ENCODE assay signal across 18 cellular contexts in genomic region chr21:42289926-42290325, GRCh38. TPM values are rescaled to one million over a fixed set of nuclear protein-coding genes. Genes with fewer than 3 reads are reported as not detected.
DNase-seq lines count a peak whose midpoint lies in the region; ATAC-seq, FAIRE-seq and TF ChIP-seq lines count a peak whose summit lies in the region.
"Had no signal": no experiment of that assay in that cellular context is flagged by ENCODE, and none has a peak within 500 bp of the region (broad histone marks: within the 10 kb centered on the region; RNA-seq: fewer than 3 reads in every experiment).

No MANE protein-coding gene starts in this region.

- in situ Hi-C loops in K562 (cut with MboI) = no loop called here

- H3K9me3 Mint-ChIP-seq in activated T-helper 2 cell treated with anti-CD3 and anti-CD28 coated beads, Interferon-gamma antibody, Interleukin-2, Interleukin-4, amounts not matched to agents 10 μg/mL and 5 μg/mL and 100 μg/mL, durations not matched to agents 14 hours and 24 hours and 36 hours = no peaks in the 10 kb centered on the region
- H3K9me3 Mint-ChIP-seq: central memory CD8-positive, alpha-beta T cell had no signal

- H2AFZ ChIP-seq in K562 (ENCODE audit: low read depth, low read length) = no peak overlapping the region

- ATAC-seq in K562 (no peak), lower lobe of right lung (peak; percentile 55 to 56), HG03565 (IDR thresholded peaks at IDR 0.05; ENCODE audit: unreplicated experiment) (no peak)

- H3K9me3 ChIP-seq in K562 (replicated peaks; ENCODE audit: control insufficient read depth, insufficient read depth, low read depth, low read length) (no peaks in the 10 kb centered on the region), lower lobe of right lung (no peaks in the 10 kb centered on the region), tibial artery (no peaks in the 10 kb centered on the region)
- H3K9me3 ChIP-seq: ovary, SJSA1 had no signal

- no peak for FAIRE-seq in K562 (lab: Jason Lieb, UNC)

- H3K27ac Mint-ChIP-seq in activated T-helper 2 cell treated with anti-CD3 and anti-CD28 coated beads, Interferon-gamma antibody, Interleukin-2, Interleukin-4, amounts not matched to agents 10 μg/mL and 5 μg/mL and 100 μg/mL, durations not matched to agents 14 hours and 24 hours and 36 hours = no peak overlapping the region
- H3K27ac Mint-ChIP-seq: endodermal cell had no signal

- H3K9ac ChIP-seq in K562 (ENCODE audit: insufficient read depth in 1 of 2, low read depth in 2 of 2, low read length in 2 of 2) = no peak overlapping the region

- TF ChIP-seq POLR2A in K562 (conservative IDR thresholded peaks at IDR 0.05) = no peak

- H3K4me3 ChIP-seq in K562 (no peak overlapping the region), lower lobe of right lung (no peak overlapping the region), tibial artery (no peak overlapping the region)
- H3K4me3 ChIP-seq: ovary, SJSA1, smooth muscle cell had no signal

- TF ChIP-seq CTCF in K562 (IDR thresholded peaks at IDR 0.05 in 2 of 3, conservative IDR thresholded peaks at IDR 0.05 in 1 of 3; ENCODE audit: insufficient read depth in 2 of 3, low read depth in 1 of 3, low read length in 3 of 3) (no peak), lower lobe of right lung (IDR thresholded peaks at IDR 0.05) (no peak), tibial artery (IDR thresholded peaks at IDR 0.05) (no peak)

- no peak for TF ChIP-seq RAD21 in K562 (CRISPR knock-in tag; conservative IDR thresholded peaks at IDR 0.05 in 1 of 2, IDR thresholded peaks at IDR 0.05 in 1 of 2)

- BruUV-seq in K562 (replicated peaks; lab: Mats Ljungman, UMichigan) = no TSS peak

- peaks cover 10% of the 10 kb centered on the region for H3K36me3 Mint-ChIP-seq in activated T-helper 2 cell treated with anti-CD3 and anti-CD28 coated beads, Interferon-gamma antibody, Interleukin-2, Interleukin-4, amounts not matched to agents 10 μg/mL and 5 μg/mL and 100 μg/mL, durations not matched to agents 14 hours and 24 hours and 36 hours (ENCODE audit: low read depth)

- TF ChIP-seq EP300 in K562 (IDR thresholded peaks at IDR 0.05; ENCODE audit: low read length) = no peak

- H3K79me2 ChIP-seq in K562 (ENCODE audit: control insufficient read depth, insufficient read depth, low read length) = no peaks in the 10 kb centered on the region

- H3K27me3 Mint-ChIP-seq in activated T-helper 2 cell treated with anti-CD3 and anti-CD28 coated beads, Interferon-gamma antibody, Interleukin-2, Interleukin-4, amounts not matched to agents 10 μg/mL and 5 μg/mL and 100 μg/mL, durations not matched to agents 14 hours and 24 hours and 36 hours (ENCODE audit: low read depth) = no peaks in the 10 kb centered on the region
- H3K27me3 Mint-ChIP-seq: central memory CD8-positive, alpha-beta T cell had no signal

- CTCF ChIA-PET in K562 (lab: Yijun Ruan, JAX; ENCODE audit: low intra/inter-chr PET ratio) = no interaction called here

- H3K27ac ChIP-seq in K562 (ENCODE audit: extremely low read depth, low read depth, low read length) (no peak overlapping the region), lower lobe of right lung (no peak overlapping the region), tibial artery (no peak overlapping the region)
- H3K27ac ChIP-seq: ovary, SJSA1 had no signal

- no peaks in the 10 kb centered on the region for H3K9me1 ChIP-seq in K562 (ENCODE audit: control insufficient read depth, insufficient read depth, low read length)

- H3K4me1 ChIP-seq in K562 (replicated peaks in 1 of 2; ENCODE audit: control insufficient read depth in 2 of 2, insufficient read depth in 2 of 2, low read length in 2 of 2) (peaks cover 0 to 16% of the 10 kb centered on the region in 2 experiments; a peak in 2 of 5 replicates), lower lobe of right lung (no peaks in the 10 kb centered on the region), tibial artery (no peaks in the 10 kb centered on the region)

- DNase-seq in MV-4-11 (lab: John Stamatoyannopoulos, UW) = peak; percentile 83
- no peak for DNase-seq in K562 (ENCODE audit: extremely low read depth in 1 of 4, low spot score in 3 of 4)
- DNase-seq in lower lobe of right lung = peak; percentile 81
- DNase-seq in tibial artery = peak; percentile 67 to 78
- no peak for DNase-seq in stimulated activated CD4-positive, alpha-beta T cell treated with anti-CD3 and anti-CD28 coated beads, Interleukin-4, amount 100 ng/mL, for 1 hour
- no peak for DNase-seq in activated T-helper 2 cell treated with anti-CD3 and anti-CD28 coated beads, Interferon-gamma antibody, Interleukin-2, Interleukin-4, amounts not matched to agents 10 μg/mL and 5 μg/mL and 100 μg/mL, durations not matched to agents 14 hours and 24 hours and 36 hours (ENCODE audit: low spot score)
- DNase-seq: activated CD4-positive, CD25-positive, alpha-beta regulatory T cell treated with anti-CD3 and anti-CD28 coated beads, Interleukin-2, amount 50 U/mL, for 72 hours; activated gamma-delta T cell; endodermal cell; H9; NCI-H1694 treated with DMSO at 0.1 percent for 48 hours; NCI-H446; ovary had no signal

- POLR2A ChIA-PET in K562 (lab: Yijun Ruan, JAX) = no interaction called here

- WGBS in K562 (ENCODE audit: insufficient coverage, low coverage, missing lambda C conversion rate) = 4% methylated on average over 18 of the region's 18 CpGs

- H3K27me3 ChIP-seq in K562 (ENCODE audit: control insufficient read depth in 2 of 2, insufficient read depth in 2 of 2, low read length in 2 of 2) = peaks cover 43 to 85% of the 10 kb centered on the region in 2 experiments
- H3K27me3 ChIP-seq in lower lobe of right lung (ENCODE audit: low read depth) = no peaks in the 10 kb centered on the region
- peaks cover 0 to 11% of the 10 kb centered on the region in 2 donors for H3K27me3 ChIP-seq in tibial artery
- H3K27me3 ChIP-seq: ovary, SJSA1 had no signal

- no peak overlapping the region for H3K4me2 ChIP-seq in K562 (ENCODE audit: insufficient read depth, low read length)
- H3K4me2 ChIP-seq: smooth muscle cell had no signal

- peaks cover 17% of the 10 kb centered on the region for H4K20me1 ChIP-seq in K562 (replicated peaks; ENCODE audit: control insufficient read depth, insufficient read depth, low read length)

- H3K4me3 Mint-ChIP-seq in activated T-helper 2 cell treated with anti-CD3 and anti-CD28 coated beads, Interferon-gamma antibody, Interleukin-2, Interleukin-4, amounts not matched to agents 10 μg/mL and 5 μg/mL and 100 μg/mL, durations not matched to agents 14 hours and 24 hours and 36 hours (ENCODE audit: low read depth) = no peak overlapping the region
- H3K4me3 Mint-ChIP-seq: central memory CD8-positive, alpha-beta T cell; endodermal cell; H9 had no signal

- H3K36me3 ChIP-seq in K562 (ENCODE audit: control insufficient read depth, insufficient read depth, low read length) (no peaks in the 10 kb centered on the region), lower lobe of right lung (peaks cover 79% of the 10 kb centered on the region), tibial artery (peaks cover 0 to 58% (median 4%) of the 10 kb centered on the region in 3 donors)
- H3K36me3 ChIP-seq: ovary, SJSA1 had no signal

- intact Hi-C loops in K562 (cut with micrococcal nuclease) = no loop called here
- intact Hi-C loops in lower lobe of right lung (cut with DNase I) = no loop called here
- intact Hi-C loops in tibial artery (cut with DNase I; ENCODE audit: low total_unique reads) = no loop called here
- intact Hi-C loops in activated T-helper 2 cell treated with anti-CD3 and anti-CD28 coated beads, Interferon-gamma antibody, Interleukin-2, Interleukin-4, amounts not matched to agents 10 μg/mL and 5 μg/mL and 100 μg/mL, durations not matched to agents 14 hours and 24 hours and 36 hours (cut with micrococcal nuclease) = no loop called here

- H3K4me1 Mint-ChIP-seq in activated T-helper 2 cell treated with anti-CD3 and anti-CD28 coated beads, Interferon-gamma antibody, Interleukin-2, Interleukin-4, amounts not matched to agents 10 μg/mL and 5 μg/mL and 100 μg/mL, durations not matched to agents 14 hours and 24 hours and 36 hours (ENCODE audit: low read depth) = no peaks in the 10 kb centered on the region
- H3K4me1 Mint-ChIP-seq: central memory CD8-positive, alpha-beta T cell; endodermal cell had no signal

TF ChIP-seq in K562, 482 proteins besides CTCF, POLR2A, EP300 and RAD21 (continues in another document):
- no peak for TF ChIP-seq ZNF551 (CRISPR knock-in tag; IDR thresholded peaks at IDR 0.05)

RNA-seq across cellular contexts. Expression of gene TFF3, which starts 25.3 kb away (rescaled TPM):
- not detected in 2 replicates for total RNA-seq in K562 (2011; cell fraction: chromatin; rRNA removed; ENCODE audit: low replicate concordance)
- total RNA-seq in K562 (2011; cell fraction: nucleolus; rRNA removed) = not detected in 2 replicates
- total RNA-seq in K562 (2011; cell fraction: nucleoplasm; rRNA removed) = not detected in 2 replicates
- total RNA-seq in K562 (2014; rRNA removed) (not detected in 2 replicates), K562 (2014; rRNA removed; fragmentation: Illumina TruSeq; extraction: Trizol) (not detected in 2 replicates), K562 (2015; rRNA removed; fragmentation: Illumina TruSeq; extraction: Trizol) (not detected in 2 replicates), K562 (2021) (0.72 and 0.78 TPM in 2 replicates), lower lobe of right lung (19.0 TPM)
- polyA plus RNA-seq in K562 (2011; rRNA removed) (0.07 TPM in 1 of 2 replicates, not detected in the other), K562 (2014; fragmentation: Illumina TruSeq; extraction: Trizol) (not detected in 2 replicates), K562 (2014; fragmentation: Nextera tagmentation; extraction: Ambion mirVana) (not detected), K562 (2014; rRNA removed) (not detected in 2 replicates)
- not detected in 2 replicates for polyA plus RNA-seq in K562 (2011; cell fraction: cytosol; rRNA removed)
- not detected in 2 replicates for polyA plus RNA-seq in K562 (2011; cell fraction: nucleus; rRNA removed)
- polyA plus RNA-seq in K562 (2012) = 0.22 TPM in 1 of 2 replicates, not detected in the other
- polyA minus RNA-seq in K562 (2011; rRNA and poly(A)+ RNA removed) = not detected in 2 replicates
- not detected in 2 replicates for polyA minus RNA-seq in K562 (2011; cell fraction: cytosol; rRNA and poly(A)+ RNA removed)
- polyA minus RNA-seq in K562 (2011; cell fraction: nucleus; rRNA and poly(A)+ RNA removed) = not detected in 2 replicates
- total RNA-seq in activated T-helper 2 cell treated with anti-CD3 and anti-CD28 coated beads, Interferon-gamma antibody, Interleukin-2, Interleukin-4, amounts not matched to agents 10 μg/mL and 5 μg/mL and 100 μg/mL, durations not matched to agents 14 hours and 24 hours and 36 hours = not detected in 2 replicates
- total RNA-seq: SJSA1, smooth muscle cell had no signal
- polyA plus RNA-seq: BJ had no signal

Comparison
In these comparisons a context has a peak if more than half of its experiments do, and no peak if none do; other contexts are left out.
1. DNase-seq: peak in MV-4-11 (single experiment), lower lobe of right lung (single experiment) and tibial artery (2 of 2); none in K562 (0 of 4), stimulated activated CD4-positive, alpha-beta T cell treated with anti-CD3 and anti-CD28 coated beads, Interleukin-4, amount 100 ng/mL, for 1 hour (single experiment) and activated T-helper 2 cell treated with anti-CD3 and anti-CD28 coated beads, Interferon-gamma antibody, Interleukin-2, Interleukin-4, amounts not matched to agents 10 μg/mL and 5 μg/mL and 100 μg/mL, durations not matched to agents 14 hours and 24 hours and 36 hours (single experiment).
2. ATAC-seq: peak in lower lobe of right lung (2 of 2); none in K562 (single experiment) and HG03565 (single experiment).
3. RNA of gene TFF3, which starts 25.3 kb away (total RNA-seq): 19.0 TPM in lower lobe of right lung (single experiment); not detected in activated T-helper 2 cell treated with anti-CD3 and anti-CD28 coated beads, Interferon-gamma antibody, Interleukin-2, Interleukin-4, amounts not matched to agents 10 μg/mL and 5 μg/mL and 100 μg/mL, durations not matched to agents 14 hours and 24 hours and 36 hours and 0.72 to 0.78 TPM in K562; every median in the first group is over 10 times any median in the second.